Comparison of ENCODE assay signal across 9 cellular contexts in genomic region chr2:149040451-149040850, GRCh38. TPM values are rescaled to one million over a fixed set of nuclear protein-coding genes. Genes with fewer than 3 reads are reported as not detected.
DNase-seq lines count a peak whose midpoint lies in the region; ATAC-seq and TF ChIP-seq lines count a peak whose summit lies in the region.
"Had no signal": no experiment of that assay in that cellular context is flagged by ENCODE, and none has a peak within 500 bp of the region (broad histone marks: within the 10 kb centered on the region; RNA-seq: fewer than 3 reads in every experiment).

No MANE protein-coding gene starts in this region.

- ATAC-seq in HG03571 (IDR thresholded peaks at IDR 0.05; ENCODE audit: unreplicated experiment) (peak; percentile 27), WTC11 (peak; percentile 29)

- CTCF ChIA-PET in WTC11 (lab: Charles Lee) = interaction anchor here (0.6 to 5.1 kb wide), 14 partner anchors 9 to 1167 kb away, joined by 3 to 61 read pairs (median 4); no protein-coding TSS in a partner anchor

- H3K27ac ChIP-seq in tibial nerve = no peak overlapping the region

- 72 to 78% methylated on average over 7 of the region's 7 CpGs for WGBS in tibial nerve, 2 donors

- peaks cover 0 to 40% of the 10 kb centered on the region in 2 donors for H3K27me3 ChIP-seq in tibial nerve

- H3K4me1 ChIP-seq in tibial nerve = peaks cover 0 to 11% (median 3%) of the 10 kb centered on the region in 4 donors

- H3K27ac Mint-ChIP-seq in WTC11 = no peak overlapping the region
- H3K27ac Mint-ChIP-seq: activated naive CD8-positive, alpha-beta T cell had no signal

- H3K9me3 Mint-ChIP-seq in WTC11 = no peaks in the 10 kb centered on the region; the same call in 1 of the 2 replicates

- no peaks in the 10 kb centered on the region for H3K36me3 ChIP-seq in tibial nerve

- peaks cover 4% of the 10 kb centered on the region; the same call in 1 of the 2 replicates for H3K4me1 Mint-ChIP-seq in WTC11

- peak overlapping the region; percentile 45; the same call in 1 of the 2 replicates for H3K4me3 Mint-ChIP-seq in WTC11
- H3K4me3 Mint-ChIP-seq: activated naive CD8-positive, alpha-beta T cell had no signal

- no peak for TF ChIP-seq POLR2A in tibial nerve (IDR thresholded peaks at IDR 0.05)

- peaks cover 30% of the 10 kb centered on the region for H3K27me3 Mint-ChIP-seq in WTC11 (ENCODE audit: low read depth)

- peak; percentile 20 for DNase-seq in NCI-H345 (lab: John Stamatoyannopoulos, UW)
- no peak for DNase-seq in NCI-H345 treated with DMSO at 0.1 percent for 48 hours (lab: John Stamatoyannopoulos, UW; ENCODE audit: unreplicated experiment)
- DNase-seq in WTC11 (ENCODE audit: low spot score) = peak; percentile 87
- DNase-seq in fibroblast of the aortic adventitia (ENCODE audit: low read depth) = no peak
- peak; percentile 45 to 55 for DNase-seq in stimulated activated CD8-positive, alpha-beta memory T cell treated with anti-CD3 and anti-CD28 coated beads, Interleukin-2, amount 100 ng/mL, for 48 hours (ENCODE audit: low read depth in 2 of 2)
- DNase-seq in COR-L47 (lab: John Stamatoyannopoulos, UW) = no peak
- no peak for DNase-seq in tibial nerve (ENCODE audit: low spot score in 2 of 2)

- no peak overlapping the region for H3K4me3 ChIP-seq in fibroblast of the aortic adventitia (ENCODE audit: low read depth, low read length)
- H3K4me3 ChIP-seq in tibial nerve = no peak overlapping the region

- no peaks in the 10 kb centered on the region for H3K36me3 Mint-ChIP-seq in WTC11
- H3K36me3 Mint-ChIP-seq: activated naive CD8-positive, alpha-beta T cell had no signal

- POLR2A ChIA-PET in WTC11 (lab: Charles Lee) = no interaction called here

- peaks cover 0 to 10% (median 2%) of the 10 kb centered on the region in 4 donors for H3K9me3 ChIP-seq in tibial nerve

- peak; percentile 91 for TF ChIP-seq CTCF in WTC11 (IDR thresholded peaks at IDR 0.05)
- TF ChIP-seq CTCF in fibroblast of the aortic adventitia (IDR thresholded peaks at IDR 0.05; ENCODE audit: insufficient read depth, low read length) = peak; percentile 30
- TF ChIP-seq CTCF in tibial nerve (IDR thresholded peaks at IDR 0.05) = peak in 2 of 5 experiments; percentile 10 to 19

- no peak for TF ChIP-seq EP300 in tibial nerve (IDR thresholded peaks at IDR 0.05)

TF ChIP-seq in WTC11, 78 proteins besides CTCF, POLR2A, EP300 and RAD21:
- TF ChIP-seq ZNF671 (CRISPR knock-in tag; IDR thresholded peaks at IDR 0.05) = no peak
- no peak for TF ChIP-seq ESRRA (CRISPR knock-in tag; IDR thresholded peaks at IDR 0.05; ENCODE audit: borderline replicate concordance)
- no peak for TF ChIP-seq JAZF1 (CRISPR knock-in tag; IDR thresholded peaks at IDR 0.05)
- no peak for TF ChIP-seq EMX1 (CRISPR knock-in tag; IDR thresholded peaks at IDR 0.05)
- no peak for TF ChIP-seq TP53 (CRISPR knock-in tag; IDR thresholded peaks at IDR 0.05)
- no peak for TF ChIP-seq FOXP4 (CRISPR knock-in tag; IDR thresholded peaks at IDR 0.05)
- TF ChIP-seq ZNF416 (CRISPR knock-in tag; IDR thresholded peaks at IDR 0.05) = no peak
- TF ChIP-seq USF2 (CRISPR knock-in tag; IDR thresholded peaks at IDR 0.05) = peak; percentile 83
- peak; percentile 78 for TF ChIP-seq USF1 (CRISPR knock-in tag; IDR thresholded peaks at IDR 0.05)
- no peak for TF ChIP-seq PREB (CRISPR knock-in tag; IDR thresholded peaks at IDR 0.05; ENCODE audit: borderline replicate concordance)
- TF ChIP-seq, protein P1, sequence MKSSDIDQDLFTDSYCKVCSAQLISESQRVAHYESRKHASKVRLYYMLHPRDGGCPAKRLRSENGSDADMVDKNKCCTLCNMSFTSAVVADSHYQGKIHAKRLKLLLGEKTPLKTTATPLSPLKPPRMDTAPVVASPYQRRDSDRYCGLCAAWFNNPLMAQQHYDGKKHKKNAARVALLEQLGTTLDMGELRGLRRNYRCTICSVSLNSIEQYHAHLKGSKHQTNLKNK (CRISPR knock-in tag; IDR thresholded peaks at IDR 0.05) = no peak
- no peak for TF ChIP-seq FOXP1 (CRISPR knock-in tag; IDR thresholded peaks at IDR 0.05; ENCODE audit: borderline replicate concordance)
- no peak for TF ChIP-seq ZBTB21 (CRISPR knock-in tag; IDR thresholded peaks at IDR 0.05; ENCODE audit: borderline replicate concordance)
- TF ChIP-seq GRHL2 (CRISPR knock-in tag; IDR thresholded peaks at IDR 0.05; ENCODE audit: insufficient replicate concordance, severe bottlenecking) = no peak

RNA-seq across cellular contexts. Expression of gene LYPD6B, which starts 2.0 kb away (rescaled TPM):
- 1.6 to 1.9 TPM (median 1.8 TPM) in 3 replicates for total RNA-seq in WTC11 (2021)
- 0.18 TPM in 1 of 2 replicates, not detected in the other for total RNA-seq in fibroblast of the aortic adventitia (ENCODE audit: low replicate concordance)
- not detected for total RNA-seq in tibial nerve

Comparison
In these comparisons a context has a peak if more than half of its experiments do, and no peak if none do; other contexts are left out.
1. DNase-seq: peak in NCI-H345 (single experiment), WTC11 (single experiment) and stimulated activated CD8-positive, alpha-beta memory T cell treated with anti-CD3 and anti-CD28 coated beads, Interleukin-2, amount 100 ng/mL, for 48 hours (2 of 2); none in NCI-H345 treated with DMSO at 0.1 percent for 48 hours (single experiment), fibroblast of the aortic adventitia (single experiment), COR-L47 (single experiment) and tibial nerve (0 of 2).